Comparison of ENCODE assay signal across 13 cellular contexts in the genomic region with DNA sequence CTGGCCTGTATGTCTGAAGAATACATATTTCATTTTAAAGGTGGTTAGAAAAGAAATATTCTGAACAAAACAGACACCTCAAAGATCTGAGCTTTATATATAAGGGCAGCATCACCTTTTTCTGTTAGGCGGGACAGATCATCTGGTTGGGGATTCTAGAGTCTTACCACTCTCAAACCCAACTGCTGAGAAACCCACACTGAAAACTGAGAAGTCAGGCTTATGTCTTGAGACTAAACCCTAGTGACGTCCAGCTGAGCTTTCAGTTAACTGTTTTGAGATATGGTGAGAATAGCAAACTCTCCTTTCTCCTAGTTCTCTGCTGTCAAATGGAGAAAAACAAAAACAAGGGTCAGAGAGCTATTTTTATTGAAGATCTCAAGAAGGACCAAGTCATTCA.
DNase-seq lines count a peak whose midpoint lies in the region; ATAC-seq and TF ChIP-seq lines count a peak whose summit lies in the region.
"Had no signal": no experiment of that assay in that cellular context is flagged by ENCODE, and none has a peak within 500 bp of the region (broad histone marks: within the 10 kb centered on the region; RNA-seq: fewer than 3 reads in every experiment).

No MANE protein-coding gene starts in this region.

- H3K4me2 ChIP-seq in mammary epithelial cell (ENCODE audit: insufficient read depth, low read depth, low read length), result no peak overlapping the region

- no peak overlapping the region for H3K27ac ChIP-seq in mammary epithelial cell (ENCODE audit: insufficient read depth, low read depth, low read length)
- H3K27ac ChIP-seq in A673 (ENCODE audit: low read depth, low read length, poor library complexity, severe bottlenecking), result no peak overlapping the region
- H3K27ac ChIP-seq: uterus had no signal

- intact Hi-C loops in MCF 10A (cut with micrococcal nuclease) (no loop called here), mammary epithelial cell (cut with micrococcal nuclease) (no loop called here), A673 (cut with micrococcal nuclease; ENCODE audit: unreplicated experiment) (no loop called here)

- no peaks in the 10 kb centered on the region for H3K9me3 ChIP-seq in mammary epithelial cell (replicated peaks; ENCODE audit: insufficient read depth, low read length)
- no peaks in the 10 kb centered on the region for H3K9me3 ChIP-seq in A673 (ENCODE audit: low read depth, low read length, poor library complexity, severe bottlenecking)
- H3K9me3 ChIP-seq: HAP-1, heart right ventricle, uterus had no signal

- H3K79me2 ChIP-seq in mammary epithelial cell (ENCODE audit: insufficient read depth, low read length), result no peaks in the 10 kb centered on the region

- no peak for TF ChIP-seq CTCF in MCF 10A (IDR thresholded peaks at IDR 0.05; ENCODE audit: unreplicated experiment)
- TF ChIP-seq CTCF in mammary epithelial cell (conservative IDR thresholded peaks at IDR 0.05 in 1 of 2, IDR thresholded peaks at IDR 0.05 in 1 of 2; ENCODE audit: extremely low read depth in 1 of 2, insufficient read depth in 1 of 2, low read depth in 1 of 2, low read length in 2 of 2), result no peak
- TF ChIP-seq CTCF in A673 (conservative IDR thresholded peaks at IDR 0.05; ENCODE audit: low read depth, low read length), result no peak

- no peak overlapping the region for H3K4me3 Mint-ChIP-seq in MCF 10A (ENCODE audit: unreplicated experiment)
- peak overlapping the region; percentile 55 for H3K4me3 Mint-ChIP-seq in activated naive CD8-positive, alpha-beta T cell

- CTCF ChIA-PET in MCF 10A (lab: Yijun Ruan, JAX), result interaction anchor here (0.7 to 1.6 kb wide), 4 partner anchors 7 to 281 kb away, joined by 3 to 5 read pairs (median 4); no protein-coding TSS in a partner anchor
- CTCF ChIA-PET in mammary epithelial cell (lab: Charles Lee; ENCODE audit: low non-redundant PET), result no interaction called here
- CTCF ChIA-PET in A673 (lab: Charles Lee), result no interaction called here

- H3K9me3 Mint-ChIP-seq in MCF 10A (ENCODE audit: unreplicated experiment), result no peaks in the 10 kb centered on the region
- no peaks in the 10 kb centered on the region for H3K9me3 Mint-ChIP-seq in activated naive CD8-positive, alpha-beta T cell (ENCODE audit: low read depth)

- peaks cover 19% of the 10 kb centered on the region for H3K4me1 Mint-ChIP-seq in MCF 10A (ENCODE audit: insufficient read depth, unreplicated experiment)
- H3K4me1 Mint-ChIP-seq in activated naive CD8-positive, alpha-beta T cell (ENCODE audit: low read depth), result peaks cover 97% of the 10 kb centered on the region

- BruUV-seq in MCF 10A (replicated peaks; lab: Mats Ljungman, UMichigan) (no TSS peak), mammary epithelial cell (replicated peaks; lab: Mats Ljungman, UMichigan) (no TSS peak), A673 (replicated peaks; lab: Mats Ljungman, UMichigan) (no TSS peak)

- H3K27ac Mint-ChIP-seq in MCF 10A (ENCODE audit: low read depth, unreplicated experiment), result peak overlapping the region; percentile 43
- H3K27ac Mint-ChIP-seq in activated naive CD8-positive, alpha-beta T cell, result peak overlapping the region; percentile 94

- no peak for DNase-seq in MCF 10A (ENCODE audit: unreplicated experiment)
- no peak for DNase-seq in mammary epithelial cell
- DNase-seq in inferior parietal cortex (ENCODE audit: extremely low spot score), result no peak
- DNase-seq in cerebellum (ENCODE audit: low spot score), result no peak
- DNase-seq in NCI-H82 (lab: John Stamatoyannopoulos, UW), result no peak
- no peak for DNase-seq in A673 (ENCODE audit: low spot score)
- DNase-seq: heart right ventricle, NCI-H1105, NCI-H345, uterus had no signal

- ATAC-seq in HG03064 (IDR thresholded peaks at IDR 0.05; ENCODE audit: low read depth, unreplicated experiment), result peak; percentile 46
- ATAC-seq: heart right ventricle had no signal

- peaks cover 6% of the 10 kb centered on the region for H3K36me3 Mint-ChIP-seq in MCF 10A (ENCODE audit: insufficient read depth, unreplicated experiment)
- H3K36me3 Mint-ChIP-seq in activated naive CD8-positive, alpha-beta T cell, result peaks cover 6% of the 10 kb centered on the region

- H3K36me3 ChIP-seq in mammary epithelial cell (ENCODE audit: insufficient read depth, low read length) (no peaks in the 10 kb centered on the region), A673 (ENCODE audit: insufficient read depth, low read length, poor library complexity, severe bottlenecking) (no peaks in the 10 kb centered on the region)
- H3K36me3 ChIP-seq: HAP-1, heart right ventricle, uterus had no signal

- POLR2A ChIA-PET in MCF 10A (lab: Yijun Ruan, JAX) (interaction anchor here (0.6 to 0.9 kb wide), 3 partner anchors 52 to 178 kb away, joined by 3 read pairs; no protein-coding TSS in a partner anchor), A673 (lab: Charles Lee; ENCODE audit: low non-redundant PET) (no interaction called here)

- no peaks in the 10 kb centered on the region for H3K27me3 ChIP-seq in mammary epithelial cell (ENCODE audit: insufficient read depth, low read length)
- no peaks in the 10 kb centered on the region for H3K27me3 ChIP-seq in A673 (replicated peaks; ENCODE audit: insufficient read depth, low read depth, low read length, poor library complexity)
- H3K27me3 ChIP-seq: heart right ventricle, uterus had no signal

- H3K9ac ChIP-seq in mammary epithelial cell (ENCODE audit: insufficient read depth, low read length), result no peak overlapping the region

- dilution Hi-C loops in mammary epithelial cell (cut with HindIII; ENCODE audit: low sequenced_read_pairs), result loop anchor here (5.0 to 10.0 kb wide), 2 partner anchors 88 to 125 kb away; no protein-coding TSS in a partner anchor

- no peak overlapping the region for H2AFZ ChIP-seq in mammary epithelial cell (ENCODE audit: low read depth, low read length)

- H3K4me3 ChIP-seq in mammary epithelial cell (replicated peaks in 1 of 3; ENCODE audit: insufficient read depth in 1 of 3, low read depth in 2 of 3, low read length in 3 of 3) (no peak overlapping the region), A673 (ENCODE audit: low read depth, low read length, poor library complexity, severe bottlenecking) (no peak overlapping the region)
- H3K4me3 ChIP-seq: HAP-1, heart right ventricle, uterus had no signal

- no peaks in the 10 kb centered on the region for H3K27me3 Mint-ChIP-seq in MCF 10A (ENCODE audit: insufficient read depth, unreplicated experiment)
- no peaks in the 10 kb centered on the region for H3K27me3 Mint-ChIP-seq in activated naive CD8-positive, alpha-beta T cell

- in situ Hi-C loops in mammary epithelial cell (cut with MboI; ENCODE audit: low sequenced_read_pairs in 2 of 2), result loop anchor here in 1 of 2 donors (10.0 kb wide), 1 partner anchor 115 kb away; the partner anchor contains the start of gene FYN

- 100% methylated on average over 2 of the region's 2 CpGs for WGBS in mammary epithelial cell (ENCODE audit: low coverage, missing lambda C conversion rate)

- no peaks in the 10 kb centered on the region for H4K20me1 ChIP-seq in mammary epithelial cell (ENCODE audit: insufficient read depth, low read length)

- peaks cover 53% of the 10 kb centered on the region for H3K4me1 ChIP-seq in mammary epithelial cell (ENCODE audit: insufficient read depth, low read length)
- H3K4me1 ChIP-seq in A673 (ENCODE audit: insufficient read depth, low read length, poor library complexity, severe bottlenecking), result peaks cover 4% of the 10 kb centered on the region
- H3K4me1 ChIP-seq: HAP-1, uterus had no signal
